17 cellular contexts compared by ENCODE assay signal in genomic region chr7:86969865-86970264, GRCh38.
DNase-seq lines count a peak whose midpoint lies in the region; ATAC-seq and TF ChIP-seq lines count a peak whose summit lies in the region.
"Had no signal": no experiment of that assay in that cellular context is flagged by ENCODE, and none has a peak within 500 bp of the region (broad histone marks: within the 10 kb centered on the region; RNA-seq: fewer than 3 reads in every experiment).

No MANE protein-coding gene starts in this region.

- no peak overlapping the region for H3K27ac ChIP-seq in mesendoderm (ENCODE audit: low read depth, low read length)
- H3K27ac ChIP-seq: 22Rv1, A549, C4-2B had no signal

- no peak overlapping the region for H2AK5ac ChIP-seq in mesendoderm (ENCODE audit: low read length)

- H2BK120ac ChIP-seq in mesendoderm (ENCODE audit: low read depth, low read length): peak overlapping the region; percentile 28

- no peak overlapping the region for H3K4me2 ChIP-seq in mesendoderm (ENCODE audit: low read length)
- H3K4me2 ChIP-seq: A549 had no signal

- no peak overlapping the region for H3K4me3 ChIP-seq in mesendoderm (ENCODE audit: low read length)
- no peak overlapping the region for H3K4me3 ChIP-seq in mucosa of descending colon
- H3K4me3 ChIP-seq: A549 had no signal

- intact Hi-C loops in mucosa of descending colon (cut with DNase I, micrococcal nuclease): no loop called here

- H3K4ac ChIP-seq in mesendoderm (ENCODE audit: low read depth, low read length): no peak overlapping the region

- H3K4me1 ChIP-seq in mesendoderm (ENCODE audit: control insufficient read depth, low read depth, low read length): peaks cover 11% of the 10 kb centered on the region
- H3K4me1 ChIP-seq in mucosa of descending colon (ENCODE audit: low read depth): peaks cover 26% of the 10 kb centered on the region
- H3K4me1 ChIP-seq: A549, Caco-2 had no signal

- peak; percentile 18 for DNase-seq in DMS 273 (lab: John Stamatoyannopoulos, UW; ENCODE audit: unreplicated experiment)
- DNase-seq in DMS 273 treated with DMSO at 0.1 percent for 48 hours (lab: John Stamatoyannopoulos, UW): no peak
- DNase-seq in stimulated activated naive CD8-positive, alpha-beta T cell treated with anti-CD3 and anti-CD28 coated beads, Interleukin-15, amount 100 ng/mL, for 72 hours: no peak
- no peak for DNase-seq in stimulated activated naive CD8-positive, alpha-beta T cell treated with anti-CD3 and anti-CD28 coated beads, Interleukin-15, Interleukin-2, amounts not matched to agents 100 U/mL and 50 U/mL, for 24 hours
- DNase-seq in mesendoderm: no peak
- DNase-seq in mucosa of descending colon: no peak
- DNase-seq in T1000 (lab: John Stamatoyannopoulos, UW): no peak
- DNase-seq: AML-193; Caco-2; CD4-positive, alpha-beta T cell; DMS79 treated with DMSO at 0.1 percent for 48 hours; GF-D8; H9; IMR-90 had no signal

- no peak overlapping the region for H3K23ac ChIP-seq in mesendoderm (ENCODE audit: low read length)

- H3K79me1 ChIP-seq in mesendoderm (ENCODE audit: low read length): no peaks in the 10 kb centered on the region

- H3K56ac ChIP-seq in mesendoderm (ENCODE audit: low read length): no peak overlapping the region

- no peaks in the 10 kb centered on the region for H3K79me2 ChIP-seq in mesendoderm (ENCODE audit: control insufficient read depth, insufficient read depth, low read length)

- no peak overlapping the region for H4K8ac ChIP-seq in mesendoderm (ENCODE audit: low read depth, low read length)

- no peak for TF ChIP-seq CTCF in mucosa of descending colon (IDR thresholded peaks at IDR 0.05)

- no peaks in the 10 kb centered on the region for H3K9me3 ChIP-seq in mucosa of descending colon
- H3K9me3 ChIP-seq: A549, Caco-2 had no signal

- H4K5ac ChIP-seq in mesendoderm (ENCODE audit: low read length): no peak overlapping the region

- no peak overlapping the region for H3K9ac ChIP-seq in mesendoderm (ENCODE audit: low read length)

- peak; percentile 71 for ATAC-seq in stimulated activated naive CD8-positive, alpha-beta T cell treated with anti-CD3 and anti-CD28 coated beads, Interleukin-15, amount 100 ng/mL, for 72 hours
- no peak for ATAC-seq in stimulated activated naive CD8-positive, alpha-beta T cell treated with anti-CD3 and anti-CD28 coated beads, Interleukin-15, Interleukin-2, amounts not matched to agents 100 U/mL and 50 U/mL, for 24 hours
- ATAC-seq in mucosa of descending colon: no peak
- ATAC-seq: A549 had no signal

- H3K27me3 ChIP-seq in mesendoderm (ENCODE audit: insufficient read depth, low read length, poor library complexity): no peaks in the 10 kb centered on the region

- peak overlapping the region in 1 of 2 donors; percentile 10 for H3K27ac Mint-ChIP-seq in stimulated activated naive CD8-positive, alpha-beta T cell treated with anti-CD3 and anti-CD28 coated beads, Interleukin-15, amount 100 ng/mL, for 72 hours
- H3K27ac Mint-ChIP-seq: CD4-positive, alpha-beta T cell had no signal

- no peak overlapping the region for H3K4me3 Mint-ChIP-seq in stimulated activated naive CD8-positive, alpha-beta T cell treated with anti-CD3 and anti-CD28 coated beads, Interleukin-15, amount 100 ng/mL, for 72 hours
- H3K4me3 Mint-ChIP-seq: CD4-positive, alpha-beta T cell; H9 had no signal

- H3K18ac ChIP-seq in mesendoderm (ENCODE audit: low read length): no peak overlapping the region

- H3K9me3 Mint-ChIP-seq in stimulated activated naive CD8-positive, alpha-beta T cell treated with anti-CD3 and anti-CD28 coated beads, Interleukin-15, amount 100 ng/mL, for 72 hours: no peaks in the 10 kb centered on the region
- H3K9me3 Mint-ChIP-seq: CD4-positive, alpha-beta T cell had no signal

- H2BK5ac ChIP-seq in mesendoderm (ENCODE audit: low read length): no peak overlapping the region

- H2BK15ac ChIP-seq in mesendoderm (replicated peaks; ENCODE audit: low read depth): no peak overlapping the region

- no peaks in the 10 kb centered on the region for H3K4me1 Mint-ChIP-seq in stimulated activated naive CD8-positive, alpha-beta T cell treated with anti-CD3 and anti-CD28 coated beads, Interleukin-15, amount 100 ng/mL, for 72 hours

- no peaks in the 10 kb centered on the region for H3K27me3 Mint-ChIP-seq in stimulated activated naive CD8-positive, alpha-beta T cell treated with anti-CD3 and anti-CD28 coated beads, Interleukin-15, amount 100 ng/mL, for 72 hours

- no CpG with 5 or more reads among the region's 1 CpG for WGBS in mesendoderm (ENCODE audit: extremely low coverage, insufficient coverage, low lambda C conversion rate)

- no peaks in the 10 kb centered on the region for H3K36me3 ChIP-seq in mesendoderm (ENCODE audit: control insufficient read depth, insufficient read depth, low read length)
- no peaks in the 10 kb centered on the region for H3K36me3 ChIP-seq in mucosa of descending colon (ENCODE audit: low read depth)
